Comparison of ENCODE assay signal across 29 cellular contexts in genomic region chr6:7918403-7918802, GRCh38.
"Had no signal": no experiment of that assay in that cellular context is flagged by ENCODE, and none has a peak within 500 bp of the region (broad histone marks: within the 10 kb centered on the region; RNA-seq: fewer than 3 reads in every experiment).

No MANE protein-coding gene starts in this region.

- ATAC-seq: activated CD4-positive, CD25-positive, alpha-beta regulatory T cell treated with anti-CD3 and anti-CD28 coated beads, Interleukin-2, amount 50 U/mL, for 24 hours; activated CD8-positive, alpha-beta T cell treated with anti-CD3 and anti-CD28 coated beads for 36 hours; activated naive CD8-positive, alpha-beta T cell treated with anti-CD3 and anti-CD28 coated beads, Interleukin-2, amount 50 U/mL, for 24 hours; body of pancreas; gastroesophageal sphincter; T-helper 17 cell had no signal

- H3K4me1 ChIP-seq: adrenal gland, body of pancreas, gastroesophageal sphincter had no signal

- H3K27ac ChIP-seq: adrenal gland, body of pancreas, epithelial cell of prostate, gastroesophageal sphincter, WERI-Rb-1 had no signal

- DNase-seq: activated B cell treated with CpG ODN at 0.5 μM for 24 hours; activated CD4-positive, alpha-beta T cell treated with anti-CD3 and anti-CD28 coated beads for 48 hours; activated CD4-positive, alpha-beta T cell treated with anti-CD3 and anti-CD28 coated beads, Interleukin-2, amount 50 U/mL, for 1 hour; activated CD4-positive, alpha-beta T cell treated with anti-CD3 and anti-CD28 coated beads, Interleukin-2, amount 50 U/mL, for 48 hours; activated CD8-positive, alpha-beta memory T cell treated with anti-CD3 and anti-CD28 coated beads for 24 hours; activated CD8-positive, alpha-beta T cell treated with anti-CD3 and anti-CD28 coated beads for 36 hours; activated effector memory CD4-positive, alpha-beta T cell treated with anti-CD3 and anti-CD28 coated beads, Interleukin-2, amount 50 U/mL, for 16 hours; activated naive CD4-positive, alpha-beta T cell treated with anti-CD3 and anti-CD28 coated beads for 36 hours; activated naive CD8-positive, alpha-beta T cell treated with anti-CD3 and anti-CD28 coated beads for 36 hours; activated naive CD8-positive, alpha-beta T cell treated with anti-CD3 and anti-CD28 coated beads, Interleukin-2, amount 50 U/mL, for 24 hours; activated T-cell treated with anti-CD3 and anti-CD28 coated beads, Interleukin-2, amount 50 U/mL, for 48 hours; amygdala; aorta; body of pancreas; cortex of kidney; dermis blood vessel endothelial cell; effector CD4-positive, alpha-beta T cell; esophagus squamous epithelium; foreskin melanocyte; T-helper 17 cell; T1000; WERI-Rb-1 had no signal

- H3K9me3 ChIP-seq: adrenal gland, body of pancreas, esophagus squamous epithelium, gastroesophageal sphincter had no signal

- H3K4me3 ChIP-seq: adrenal gland, body of pancreas, esophagus squamous epithelium, gastroesophageal sphincter had no signal

- H3K36me3 ChIP-seq: adrenal gland, esophagus squamous epithelium, gastroesophageal sphincter, WERI-Rb-1 had no signal

- H3K27me3 ChIP-seq: adrenal gland, body of pancreas had no signal

- FAIRE-seq: colon, endometrium, endothelial cell of umbilical vein had no signal
